In the genomic region with DNA sequence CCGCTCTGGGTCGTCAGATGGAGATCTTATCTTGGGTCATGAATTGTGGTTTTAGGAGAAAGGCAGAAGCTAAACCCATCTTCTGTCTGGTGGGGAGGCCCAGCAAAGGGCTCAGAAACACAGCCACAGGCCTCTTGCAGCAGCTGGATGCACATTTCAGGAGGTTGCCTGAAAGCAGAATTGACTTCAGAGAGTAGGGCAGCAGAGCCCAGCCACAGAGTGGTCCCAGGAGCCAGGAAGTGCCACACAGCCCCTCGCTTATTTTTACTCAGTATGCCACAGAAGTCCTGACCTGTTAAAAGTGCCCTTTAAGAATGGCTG, we compare ENCODE assay signal across 1 cellular context.
TF ChIP-seq lines count a peak whose summit lies in the region.

No MANE protein-coding gene starts in this region.

TF ChIP-seq in HepG2, 621 proteins besides CTCF, POLR2A, EP300 and RAD21 (continued from another document):
- TF ChIP-seq BORCS8-MEF2B (CRISPR knock-in tag; IDR thresholded peaks at IDR 0.05), result no peak
- TF ChIP-seq, protein P1, sequence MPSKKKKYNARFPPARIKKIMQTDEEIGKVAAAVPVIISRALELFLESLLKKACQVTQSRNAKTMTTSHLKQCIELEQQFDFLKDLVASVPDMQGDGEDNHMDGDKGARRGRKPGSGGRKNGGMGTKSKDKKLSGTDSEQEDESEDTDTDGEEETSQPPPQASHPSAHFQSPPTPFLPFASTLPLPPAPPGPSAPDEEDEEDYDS (CRISPR knock-in tag; IDR thresholded peaks at IDR 0.05), result no peak
- TF ChIP-seq MED1 (CRISPR knock-in tag; IDR thresholded peaks at IDR 0.05), result no peak
- no peak for TF ChIP-seq PHF5A (CRISPR knock-in tag; IDR thresholded peaks at IDR 0.05; ENCODE audit: low read depth, unreplicated experiment)
- TF ChIP-seq ZNF503 (CRISPR knock-in tag; IDR thresholded peaks at IDR 0.05), result no peak
- no peak for TF ChIP-seq ZNF143 (CRISPR knock-in tag; IDR thresholded peaks at IDR 0.05)
- no peak for TF ChIP-seq ZNF333 (CRISPR knock-in tag; IDR thresholded peaks at IDR 0.05; ENCODE audit: borderline replicate concordance)
- no peak for TF ChIP-seq ATRX (CRISPR knock-in tag; IDR thresholded peaks at IDR 0.05; ENCODE audit: borderline replicate concordance)
- no peak for TF ChIP-seq ZNF839 (CRISPR knock-in tag; IDR thresholded peaks at IDR 0.05; ENCODE audit: borderline replicate concordance)
- no peak for TF ChIP-seq HOXA7 (CRISPR knock-in tag; IDR thresholded peaks at IDR 0.05)
- no peak for TF ChIP-seq CBX5 (CRISPR knock-in tag; IDR thresholded peaks at IDR 0.05; ENCODE audit: borderline replicate concordance)
- TF ChIP-seq ZNF720 (CRISPR knock-in tag; IDR thresholded peaks at IDR 0.05), result no peak
- TF ChIP-seq AFF4 (CRISPR knock-in tag; IDR thresholded peaks at IDR 0.05), result no peak
- no peak for TF ChIP-seq ZFYVE20 (CRISPR knock-in tag; IDR thresholded peaks at IDR 0.05; ENCODE audit: borderline replicate concordance, low read depth)
- TF ChIP-seq ZNF460 (CRISPR knock-in tag; IDR thresholded peaks at IDR 0.05; ENCODE audit: borderline replicate concordance), result no peak
TF ChIP-seq in HepG2: peak in this region for 0.
